ENCODE assay signal across 1 cellular context in genomic region chr6:121055572-121056163, GRCh38.
TF ChIP-seq lines count a peak whose summit lies in the region.

No MANE protein-coding gene starts in this region.

TF ChIP-seq in WTC11, 78 proteins besides CTCF, POLR2A, EP300 and RAD21 (continued from another document):
- no peak for TF ChIP-seq CREB1 (CRISPR knock-in tag; IDR thresholded peaks at IDR 0.05)
- no peak for TF ChIP-seq MLX (CRISPR knock-in tag; IDR thresholded peaks at IDR 0.05)
- no peak for TF ChIP-seq NFYB (CRISPR knock-in tag; conservative IDR thresholded peaks at IDR 0.05; ENCODE audit: low read depth)
- no peak for TF ChIP-seq ZNF416 (CRISPR knock-in tag; IDR thresholded peaks at IDR 0.05)
TF ChIP-seq in WTC11: peak in this region for 0.
